8 cellular contexts compared by ENCODE assay signal in the genomic region with DNA sequence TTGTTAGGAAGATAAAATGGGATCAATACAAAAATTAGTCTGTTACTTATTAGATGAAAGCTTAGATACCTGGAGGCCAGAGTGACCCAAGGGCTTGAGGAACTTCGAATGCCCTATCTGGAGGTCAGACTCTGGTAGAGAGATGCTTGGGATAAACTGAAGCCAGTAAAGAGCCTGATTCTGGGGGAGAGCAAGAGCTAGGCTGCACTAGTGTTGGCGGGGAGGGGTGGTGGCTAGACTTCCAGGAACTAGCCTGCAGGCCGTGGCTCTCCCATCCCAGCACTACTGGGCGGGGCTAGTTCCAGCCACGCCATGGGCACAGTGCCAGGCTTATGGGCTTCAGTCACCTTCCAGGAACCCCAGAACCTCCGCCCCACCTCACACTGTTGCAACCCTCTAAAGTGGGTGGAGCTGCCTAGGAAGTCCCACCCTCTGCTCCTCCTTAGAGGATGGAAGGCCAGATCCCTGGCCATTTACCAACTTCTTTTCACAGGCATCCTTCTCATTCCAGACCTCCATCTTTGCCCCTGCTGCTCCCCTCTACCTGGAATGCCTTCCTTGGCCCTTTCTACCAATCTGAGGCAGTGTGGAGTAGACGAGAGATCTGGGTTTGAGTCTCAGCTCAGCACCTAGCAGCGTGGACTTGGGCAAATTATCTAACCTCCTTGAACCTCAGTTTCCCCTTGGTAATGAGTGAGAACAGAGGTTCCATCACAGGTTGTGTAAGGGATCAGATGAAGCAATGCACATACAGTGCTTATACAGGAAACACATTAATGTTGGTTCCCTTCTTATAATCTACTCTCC. TPM values are rescaled to one million over a fixed set of nuclear protein-coding genes. Genes with fewer than 3 reads are reported as not detected.
DNase-seq lines count a peak whose midpoint lies in the region; ATAC-seq and TF ChIP-seq lines count a peak whose summit lies in the region.

No MANE protein-coding gene starts in this region.

- no peak for TF ChIP-seq POLR2A in body of pancreas (IDR thresholded peaks at IDR 0.05)

- WGBS in body of pancreas, 2 donors = 51 to 68% methylated on average over 8 of the region's 8 CpGs

- TF ChIP-seq CTCF in body of pancreas (IDR thresholded peaks at IDR 0.05) = no peak

- H3K27me3 ChIP-seq in body of pancreas = no peaks in the 10 kb centered on the region

- peaks cover 12% of the 10 kb centered on the region for H3K4me1 ChIP-seq in body of pancreas

- intact Hi-C loops in body of pancreas (cut with DNase I) = no loop called here

- ATAC-seq in body of pancreas (peak; percentile 37), GM21423 (IDR thresholded peaks at IDR 0.05; ENCODE audit: unreplicated experiment) (no peak)

- H3K9me3 ChIP-seq in body of pancreas = no peaks in the 10 kb centered on the region

- DNase-seq in ELR (ENCODE audit: low read depth) = peak; percentile 58
- peak; percentile 99 for DNase-seq in NCI-H226
- peak; percentile 48 to 81 (median 56) for DNase-seq in body of pancreas
- peak; percentile 93 for DNase-seq in mesenteric fat pad (ENCODE audit: low spot score)
- no peak for DNase-seq in NCI-H524 (lab: John Stamatoyannopoulos, UW)
- no peak for DNase-seq in T-helper 9 cell
- DNase-seq in central memory CD4-positive, alpha-beta T cell = no peak

- H3K4me3 ChIP-seq in body of pancreas = no peak overlapping the region

- H3K27ac ChIP-seq in body of pancreas = no peak overlapping the region

- no peaks in the 10 kb centered on the region for H3K36me3 ChIP-seq in body of pancreas (replicated peaks in 1 of 2; ENCODE audit: insufficient read depth in 1 of 2, low read depth in 2 of 2)

RNA-seq across cellular contexts. Expression of a gene that starts 6.3 kb away (rescaled TPM):
- total RNA-seq in body of pancreas = under 1 TPM in 1 of 2 donors, not detected in 1; 0.26 TPM
- total RNA-seq in mesenteric fat pad = 4.9 TPM

RNA-seq across cellular contexts. Expression of a gene that starts 17.8 kb away (rescaled TPM):
- total RNA-seq in body of pancreas (10 to 100 TPM; 34.3 to 71.3 TPM), mesenteric fat pad (93.8 TPM)

RNA-seq across cellular contexts. Expression of a gene that starts 26.6 kb away (rescaled TPM):
- 100 to 1,000 TPM; 246 to 247 TPM for total RNA-seq in body of pancreas
- total RNA-seq in mesenteric fat pad = 655 TPM

RNA-seq across cellular contexts. Expression of a gene that starts 27.2 kb away (rescaled TPM):
- total RNA-seq in body of pancreas = 10 to 100 TPM; 27.0 to 34.3 TPM
- total RNA-seq in mesenteric fat pad = 35.2 TPM

RNA-seq across cellular contexts. Expression of a gene that starts 57.2 kb away (rescaled TPM):
- not detected for total RNA-seq in body of pancreas
- 2.3 TPM for total RNA-seq in mesenteric fat pad

Comparison
In these comparisons a context has a peak if more than half of its experiments do, and no peak if none do; other contexts are left out.
1. DNase-seq: peak in ELR (single experiment), NCI-H226 (single experiment), body of pancreas (4 of 4) and mesenteric fat pad (single experiment); none in NCI-H524 (0 of 2), T-helper 9 cell (single experiment) and central memory CD4-positive, alpha-beta T cell (single experiment).